In genomic region chr13:99359493-99359892, GRCh38 we compare ENCODE assay signal across 19 cellular contexts. TPM values are rescaled to one million over a fixed set of nuclear protein-coding genes. Genes with fewer than 3 reads are reported as not detected.
DNase-seq lines count a peak whose midpoint lies in the region; ATAC-seq and TF ChIP-seq lines count a peak whose summit lies in the region.
"Had no signal": no experiment of that assay in that cellular context is flagged by ENCODE, and none has a peak within 500 bp of the region (broad histone marks: within the 10 kb centered on the region; RNA-seq: fewer than 3 reads in every experiment).

No MANE protein-coding gene starts in this region.

- H3K27ac ChIP-seq in esophagus squamous epithelium: peak overlapping the region in 2 of 4 donors; percentile 3 to 10
- peak overlapping the region in 1 of 4 donors; percentile 5 for H3K27ac ChIP-seq in upper lobe of left lung

- peaks cover 0 to 69% (median 0%) of the 10 kb centered on the region in 3 donors for H3K36me3 ChIP-seq in esophagus squamous epithelium
- H3K36me3 ChIP-seq in upper lobe of left lung: peaks cover 0 to 19% (median 5%) of the 10 kb centered on the region in 4 donors

- no peaks in the 10 kb centered on the region for H3K27me3 Mint-ChIP-seq in natural killer cell (ENCODE audit: low read depth in 2 of 2)
- H3K27me3 Mint-ChIP-seq in natural killer cell treated with Interleukin-12 subunit alpha and Interleukin-12 subunit beta and Interleukin-15 and Interleukin-18, amount 100 ng/mL, for 72 hours: peaks cover 0 to 6% of the 10 kb centered on the region in 2 donors
- no peaks in the 10 kb centered on the region for H3K27me3 Mint-ChIP-seq in activated B cell treated with CpG ODN at 0.5 μM for 24 hours
- peaks cover 9 to 14% (median 12%) of the 10 kb centered on the region in 3 donors for H3K27me3 Mint-ChIP-seq in immature natural killer cell (ENCODE audit: low read depth in 3 of 3)
- H3K27me3 Mint-ChIP-seq in stimulated activated naive CD8-positive, alpha-beta T cell treated with anti-CD3 and anti-CD28 coated beads, Interleukin-15, amount 100 ng/mL, for 72 hours: no peaks in the 10 kb centered on the region

- peaks cover 20 to 41% (median 21%) of the 10 kb centered on the region in 3 donors for H3K4me1 ChIP-seq in esophagus squamous epithelium
- peaks cover 12 to 26% (median 21%) of the 10 kb centered on the region in 4 donors for H3K4me1 ChIP-seq in upper lobe of left lung
- H3K4me1 ChIP-seq: Caco-2 had no signal

- no peak for TF ChIP-seq EP300 in upper lobe of left lung (IDR thresholded peaks at IDR 0.05)

- H3K9me3 ChIP-seq in esophagus squamous epithelium (no peaks in the 10 kb centered on the region), upper lobe of left lung (no peaks in the 10 kb centered on the region)
- H3K9me3 ChIP-seq: Caco-2, tibial nerve had no signal

- no peaks in the 10 kb centered on the region for H3K9me3 Mint-ChIP-seq in natural killer cell
- no peaks in the 10 kb centered on the region for H3K9me3 Mint-ChIP-seq in natural killer cell treated with Interleukin-12 subunit alpha and Interleukin-12 subunit beta and Interleukin-15 and Interleukin-18, amount 100 ng/mL, for 72 hours
- no peaks in the 10 kb centered on the region for H3K9me3 Mint-ChIP-seq in activated B cell treated with CpG ODN at 0.5 μM for 24 hours
- H3K9me3 Mint-ChIP-seq in immature natural killer cell: no peaks in the 10 kb centered on the region
- no peaks in the 10 kb centered on the region for H3K9me3 Mint-ChIP-seq in stimulated activated naive CD8-positive, alpha-beta T cell treated with anti-CD3 and anti-CD28 coated beads, Interleukin-15, amount 100 ng/mL, for 72 hours

- H3K27me3 ChIP-seq in esophagus squamous epithelium (no peaks in the 10 kb centered on the region), upper lobe of left lung (no peaks in the 10 kb centered on the region)
- H3K27me3 ChIP-seq: tibial nerve had no signal

- WGBS in esophagus squamous epithelium, 2 donors: 88% methylated on average over 1 to 6 of the region's 6 CpGs
- WGBS in upper lobe of left lung, 2 donors: 83 to 88% methylated on average over 5 to 6 of the region's 6 CpGs

- ATAC-seq in natural killer cell (no peak), activated B cell treated with CpG ODN at 0.5 μM for 24 hours (ENCODE audit: low read depth) (peak; percentile 27), upper lobe of left lung (ENCODE audit: low FRiP score in 2 of 2) (no peak)
- ATAC-seq in natural killer cell treated with Interleukin-12 subunit alpha and Interleukin-12 subunit beta and Interleukin-15 and Interleukin-18, amount 100 ng/mL, for 72 hours: no peak
- no peak for ATAC-seq in stimulated activated naive CD8-positive, alpha-beta T cell treated with anti-CD3 and anti-CD28 coated beads, Interleukin-15, amount 100 ng/mL, for 72 hours
- ATAC-seq: esophagus mucosa had no signal

- CTCF ChIA-PET in activated B cell treated with CpG ODN at 0.5 μM for 24 hours (lab: Charles Lee): interaction anchor here (0.9 to 2.1 kb wide), 7 partner anchors 27 to 93 kb away, joined by 3 to 5 read pairs (median 3); no protein-coding TSS in a partner anchor

- intact Hi-C loops in natural killer cell (cut with micrococcal nuclease): loop anchor here (10.0 kb wide), 1 partner anchor 185 kb away; no protein-coding TSS in a partner anchor
- intact Hi-C loops in activated B cell treated with CpG ODN at 0.5 μM for 24 hours (cut with micrococcal nuclease): loop anchor here (5.0 kb wide), 1 partner anchor 157 kb away; the partner anchor contains the start of gene UBAC2
- intact Hi-C loops in esophagus squamous epithelium (cut with DNase I): no loop called here

- H3K27ac Mint-ChIP-seq in natural killer cell (peak overlapping the region; percentile 47 to 89), activated B cell treated with CpG ODN at 0.5 μM for 24 hours (peak overlapping the region; percentile 85), immature natural killer cell (peak overlapping the region in 5 of 6 donors; percentile 73 to 89 (median 85))
- peak overlapping the region in 1 of 2 donors; percentile 88 for H3K27ac Mint-ChIP-seq in natural killer cell treated with Interleukin-12 subunit alpha and Interleukin-12 subunit beta and Interleukin-15 and Interleukin-18, amount 100 ng/mL, for 72 hours
- peak overlapping the region; percentile 23 to 51 for H3K27ac Mint-ChIP-seq in stimulated activated naive CD8-positive, alpha-beta T cell treated with anti-CD3 and anti-CD28 coated beads, Interleukin-15, amount 100 ng/mL, for 72 hours

- no peak for DNase-seq in natural killer cell
- no peak for DNase-seq in natural killer cell treated with Interleukin-12 subunit alpha and Interleukin-12 subunit beta and Interleukin-15 and Interleukin-18, amount 100 ng/mL, for 72 hours (ENCODE audit: low spot score)
- no peak for DNase-seq in activated B cell treated with CpG ODN at 0.5 μM for 24 hours
- DNase-seq in immature natural killer cell: no peak
- no peak for DNase-seq in stimulated activated naive CD8-positive, alpha-beta T cell treated with anti-CD3 and anti-CD28 coated beads, Interleukin-15, amount 100 ng/mL, for 72 hours
- no peak for DNase-seq in esophagus squamous epithelium (lab: John Stamatoyannopoulos, UW)
- no peak for DNase-seq in CD1c-positive myeloid dendritic cell (ENCODE audit: extremely low spot score)
- no peak for DNase-seq in upper lobe of left lung
- DNase-seq: activated CD4-positive, alpha-beta T cell treated with anti-CD3 and anti-CD28 coated beads, Interleukin-2, amount 50 U/mL, for 4 hours; amygdala; Caco-2; GOT3; Karpas-422; NCI-H1092; NCI-H524; retina had no signal

- H3K4me3 Mint-ChIP-seq in natural killer cell (no peak overlapping the region), activated B cell treated with CpG ODN at 0.5 μM for 24 hours (peak overlapping the region; percentile 21), immature natural killer cell (peak overlapping the region in 1 of 5 donors; percentile 4)
- no peak overlapping the region for H3K4me3 Mint-ChIP-seq in natural killer cell treated with Interleukin-12 subunit alpha and Interleukin-12 subunit beta and Interleukin-15 and Interleukin-18, amount 100 ng/mL, for 72 hours
- H3K4me3 Mint-ChIP-seq in stimulated activated naive CD8-positive, alpha-beta T cell treated with anti-CD3 and anti-CD28 coated beads, Interleukin-15, amount 100 ng/mL, for 72 hours: no peak overlapping the region

- POLR2A ChIA-PET in activated B cell treated with CpG ODN at 0.5 μM for 24 hours (lab: Charles Lee): interaction anchor here (0.5 to 2.3 kb wide), 6 partner anchors 12 to 89 kb away, joined by 3 to 23 read pairs (median 4); partner anchors contain the start of gene GPR183

- H3K4me3 ChIP-seq in esophagus squamous epithelium (no peak overlapping the region), upper lobe of left lung (no peak overlapping the region)
- H3K4me3 ChIP-seq: tibial nerve had no signal

- H3K36me3 Mint-ChIP-seq in natural killer cell (peaks cover 16% of the 10 kb centered on the region), activated B cell treated with CpG ODN at 0.5 μM for 24 hours (ENCODE audit: low read depth) (peaks cover 31% of the 10 kb centered on the region), immature natural killer cell (peaks cover 20 to 35% (median 30%) of the 10 kb centered on the region in 3 donors)
- peaks cover 19% of the 10 kb centered on the region for H3K36me3 Mint-ChIP-seq in natural killer cell treated with Interleukin-12 subunit alpha and Interleukin-12 subunit beta and Interleukin-15 and Interleukin-18, amount 100 ng/mL, for 72 hours

- no peak for TF ChIP-seq POLR2A in esophagus squamous epithelium (IDR thresholded peaks at IDR 0.05)
- no peak for TF ChIP-seq POLR2A in upper lobe of left lung (IDR thresholded peaks at IDR 0.05)

- H3K4me1 Mint-ChIP-seq in natural killer cell (peaks cover 70 to 77% of the 10 kb centered on the region in 2 donors), activated B cell treated with CpG ODN at 0.5 μM for 24 hours (peaks cover 94% of the 10 kb centered on the region), immature natural killer cell (peaks cover 70 to 90% of the 10 kb centered on the region in 2 donors)
- H3K4me1 Mint-ChIP-seq in natural killer cell treated with Interleukin-12 subunit alpha and Interleukin-12 subunit beta and Interleukin-15 and Interleukin-18, amount 100 ng/mL, for 72 hours (ENCODE audit: low read depth in 2 of 2): peaks cover 57 to 69% of the 10 kb centered on the region in 2 donors
- peaks cover 100% of the 10 kb centered on the region for H3K4me1 Mint-ChIP-seq in stimulated activated naive CD8-positive, alpha-beta T cell treated with anti-CD3 and anti-CD28 coated beads, Interleukin-15, amount 100 ng/mL, for 72 hours

- TF ChIP-seq CTCF in natural killer cell (IDR thresholded peaks at IDR 0.05) (no peak), activated B cell treated with CpG ODN at 0.5 μM for 24 hours (IDR thresholded peaks at IDR 0.05) (no peak), esophagus squamous epithelium (IDR thresholded peaks at IDR 0.05) (no peak), upper lobe of left lung (IDR thresholded peaks at IDR 0.05) (no peak)

RNA-seq across cellular contexts. Expression of gene GPR183, which starts 52.3 kb away (rescaled TPM):
- total RNA-seq in natural killer cell (10 to 100 TPM; 20.0 to 47.0 (median 41.1) TPM), activated B cell treated with CpG ODN at 0.5 μM for 24 hours (84.5 and 86.4 TPM in 2 replicates), esophagus squamous epithelium (1 to 10 TPM in 3 of 4 donors, under 1 TPM in 1; 0.53 to 9.5 (median 3.2) TPM), upper lobe of left lung (10 to 100 TPM in 3 of 6 donors, 1 to 10 TPM in 3; 2.6 to 13.5 (median 10.0) TPM)
- 10 to 100 TPM in 1 of 2 donors, 1 to 10 TPM in 1; 5.4 to 10.2 TPM for total RNA-seq in natural killer cell treated with Interleukin-12 subunit alpha and Interleukin-12 subunit beta and Interleukin-15 and Interleukin-18, amount 100 ng/mL, for 72 hours
- polyA plus RNA-seq in immature natural killer cell: 100 to 1,000 TPM in 1 of 3 donors, 10 to 100 TPM in 2; 63.2 to 154 (median 87.1) TPM
- total RNA-seq: Caco-2, HT1080 had no signal
